8 cellular contexts compared by ENCODE assay signal in genomic region chr19:36136975-36137686, GRCh38. TPM values are rescaled to one million over a fixed set of nuclear protein-coding genes. Genes with fewer than 3 reads are reported as not detected.
DNase-seq lines count a peak whose midpoint lies in the region; ATAC-seq and TF ChIP-seq lines count a peak whose summit lies in the region.

No MANE protein-coding gene starts in this region.

- no peak for TF ChIP-seq CTCF in WERI-Rb-1 (IDR thresholded peaks at IDR 0.05; ENCODE audit: low read depth, low read length)

- H3K27me3 Mint-ChIP-seq in central memory CD8-positive, alpha-beta T cell = no peaks in the 10 kb centered on the region

- DNase-seq in DMS53 (lab: John Stamatoyannopoulos, UW) (peak; percentile 89), NCI-H2029 treated with DMSO at 0.1 percent for 48 hours (lab: John Stamatoyannopoulos, UW) (peak; percentile 76), mucosa of gallbladder (ENCODE audit: low spot score) (peak; percentile 88), WERI-Rb-1 (no peak)
- no peak for DNase-seq in central memory CD8-positive, alpha-beta T cell (ENCODE audit: low spot score in 2 of 2)
- DNase-seq in activated CD4-positive, CD25-positive, alpha-beta regulatory T cell treated with anti-CD3 and anti-CD28 coated beads, Interleukin-2, amount 50 U/mL, for 72 hours = no peak

- no peak overlapping the region for H3K4me3 ChIP-seq in WERI-Rb-1 (ENCODE audit: low read depth, low read length)

- H3K36me3 ChIP-seq in WERI-Rb-1 = peaks cover 2% of the 10 kb centered on the region; the same call in 1 of the 2 replicates

- no peaks in the 10 kb centered on the region for H3K9me3 Mint-ChIP-seq in central memory CD8-positive, alpha-beta T cell

- no peak overlapping the region for H3K27ac ChIP-seq in WERI-Rb-1

- peak overlapping the region; percentile 76 for H3K27ac Mint-ChIP-seq in central memory CD8-positive, alpha-beta T cell (ENCODE audit: low read depth)

- peaks cover 27% of the 10 kb centered on the region for H3K4me1 Mint-ChIP-seq in central memory CD8-positive, alpha-beta T cell

- no peaks in the 10 kb centered on the region for H3K27me3 ChIP-seq in WERI-Rb-1 (ENCODE audit: insufficient read depth, low read depth, severe bottlenecking)

- no peaks in the 10 kb centered on the region for H3K9me3 ChIP-seq in WERI-Rb-1 (ENCODE audit: severe bottlenecking)

- ATAC-seq in central memory CD8-positive, alpha-beta T cell (replicated peaks; ENCODE audit: extremely low read depth, poor library complexity, severe bottlenecking) = no peak
- ATAC-seq in HG02970 (IDR thresholded peaks at IDR 0.05; ENCODE audit: low FRiP score, unreplicated experiment) (no peak), GM18861 (IDR thresholded peaks at IDR 0.05; ENCODE audit: unreplicated experiment) (no peak)

- H3K36me3 Mint-ChIP-seq in central memory CD8-positive, alpha-beta T cell (ENCODE audit: insufficient read depth) = peaks cover 17% of the 10 kb centered on the region

- H3K4me3 Mint-ChIP-seq in central memory CD8-positive, alpha-beta T cell = peak overlapping the region; percentile 51

RNA-seq across cellular contexts. Expression of gene CAPNS1, which starts 2.7 kb away (rescaled TPM):
- total RNA-seq in mucosa of gallbladder = 584 TPM

RNA-seq across cellular contexts. Expression of gene COX7A1, which starts 15.1 kb away (rescaled TPM):
- 55.7 TPM for total RNA-seq in mucosa of gallbladder

RNA-seq across cellular contexts. Expression of gene TBCB, which starts 21.9 kb away (rescaled TPM):
- total RNA-seq in mucosa of gallbladder = 132 TPM

RNA-seq across cellular contexts. Expression of gene POLR2I, which starts 22.5 kb away (rescaled TPM):
- 74.5 TPM for total RNA-seq in mucosa of gallbladder

RNA-seq across cellular contexts. Expression of gene OVOL3, which starts 26.2 kb away (rescaled TPM):
- not detected for total RNA-seq in mucosa of gallbladder

Comparison
In these comparisons a context has a peak if more than half of its experiments do, and no peak if none do; other contexts are left out.
1. DNase-seq: peak in DMS53 (single experiment), NCI-H2029 treated with DMSO at 0.1 percent for 48 hours (single experiment) and mucosa of gallbladder (single experiment); none in central memory CD8-positive, alpha-beta T cell (0 of 2), activated CD4-positive, CD25-positive, alpha-beta regulatory T cell treated with anti-CD3 and anti-CD28 coated beads, Interleukin-2, amount 50 U/mL, for 72 hours (single experiment) and WERI-Rb-1 (single experiment).